11 cellular contexts compared by ENCODE assay signal in the genomic region with DNA sequence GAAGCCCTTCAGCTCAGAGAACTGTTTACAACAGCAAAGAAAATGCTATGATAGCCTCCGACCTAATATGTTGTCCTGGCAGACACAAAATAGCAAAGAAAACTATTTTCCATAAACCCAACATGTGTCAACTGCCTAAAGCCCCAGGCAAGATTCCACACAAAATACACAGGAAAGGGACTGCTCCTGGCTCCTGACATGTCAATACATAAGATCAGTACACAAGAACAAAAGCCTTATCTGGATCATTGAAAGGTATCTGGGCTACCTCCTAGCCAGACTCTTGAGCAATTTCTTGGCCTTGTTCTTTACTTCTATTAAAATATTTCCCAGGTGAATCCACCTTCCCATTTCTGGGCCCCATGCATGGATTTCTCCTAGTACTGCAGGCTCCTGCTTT.
"Had no signal": no experiment of that assay in that cellular context is flagged by ENCODE, and none has a peak within 500 bp of the region (broad histone marks: within the 10 kb centered on the region; RNA-seq: fewer than 3 reads in every experiment).

No MANE protein-coding gene starts in this region.

- H3K4me3 Mint-ChIP-seq: GM23338, H9, HFFc6 had no signal

- H3K4me3 ChIP-seq: GM23248, GM23338, HAP-1 had no signal

- H3K4me2 ChIP-seq: GM23338 had no signal

- FAIRE-seq: H1, H54 had no signal

- H2AFZ ChIP-seq: GM23248, GM23338 had no signal

- H3K9me3 ChIP-seq: HAP-1 had no signal

- ATAC-seq: GM23338, HCT116 had no signal

- H3K9ac ChIP-seq: GM23248 had no signal

- H3K27ac Mint-ChIP-seq: GM23338, HFFc6 had no signal

- H3K36me3 ChIP-seq: HAP-1 had no signal

- DNase-seq: GM23248, GOT3, H7, H9, HCEC 1CT, HFFc6 had no signal

- H3K9me3 Mint-ChIP-seq: GM23338, H9 had no signal

- H3K27ac ChIP-seq: GM23248 had no signal

- H3K4me1 ChIP-seq: HAP-1 had no signal
